ENCODE assay signal across 10 cellular contexts in the genomic region with DNA sequence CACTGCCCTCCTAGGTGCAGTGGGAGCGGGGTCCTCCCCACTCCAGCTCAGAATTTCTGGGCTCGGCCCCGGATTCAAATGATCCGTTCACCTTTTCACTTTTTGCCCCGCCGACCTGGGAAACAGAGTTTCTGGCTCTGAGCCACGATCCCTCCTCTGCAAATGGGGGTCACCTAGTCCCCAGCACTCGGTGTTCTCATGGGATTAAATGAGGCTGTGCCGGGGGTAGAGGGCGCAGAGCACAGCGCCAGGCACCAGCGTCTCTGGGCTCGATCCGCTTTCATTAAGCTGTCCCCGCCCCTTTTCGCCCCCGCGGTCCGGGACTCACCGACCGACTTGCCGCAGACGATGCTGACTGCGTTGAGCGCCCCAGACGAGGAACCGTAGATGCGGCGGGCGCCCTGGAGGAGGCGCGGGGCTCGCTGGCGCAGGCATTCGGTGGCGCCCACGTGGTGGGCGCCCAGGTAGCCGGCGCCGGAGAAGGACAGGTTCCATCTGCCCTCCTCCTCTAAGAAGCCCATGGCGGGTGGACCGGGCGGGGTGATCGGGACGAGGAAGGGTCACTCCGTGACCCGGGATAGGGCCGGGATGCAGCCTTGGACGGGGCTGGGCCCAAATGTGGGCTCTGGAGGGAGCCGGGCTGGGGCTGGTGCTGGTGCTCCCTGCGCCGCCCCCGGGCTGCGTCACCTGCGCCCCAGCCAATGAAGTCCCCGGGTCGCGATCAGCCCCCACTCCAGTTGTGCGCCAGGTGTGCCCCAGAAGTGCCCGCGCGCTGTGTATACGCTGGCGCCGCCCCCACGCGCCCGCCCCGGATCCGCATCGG. TPM values are rescaled to one million over a fixed set of nuclear protein-coding genes. Genes with fewer than 3 reads are reported as not detected.
A peak's percentile ranks its signal among the peaks of the same experiment; 100 is the strongest.
DNase-seq lines count a peak whose midpoint lies in the region; ATAC-seq and TF ChIP-seq lines count a peak whose summit lies in the region.
"Had no signal": no experiment of that assay in that cellular context is flagged by ENCODE, and none has a peak within 500 bp of the region (broad histone marks: within the 10 kb centered on the region; RNA-seq: fewer than 3 reads in every experiment).

Gene PNPLA5 (minus strand): TSS at position 654 of the 823 bp plus-strand sequence. CDS start 133 bp downstream, at position 521.

- TF ChIP-seq POLR2A in sigmoid colon (IDR thresholded peaks at IDR 0.05) = no peak

- no peak within 1 kb of the TSS for H2AFZ ChIP-seq in fibroblast of lung (ENCODE audit: low read length)

- H3K36me3 ChIP-seq in fibroblast of lung (ENCODE audit: control insufficient read depth, insufficient read depth, low read length) = no peaks in the 10 kb centered on the region
- H3K36me3 ChIP-seq in sigmoid colon = no peaks in the 10 kb centered on the region

- H3K9me3 ChIP-seq in fibroblast of lung (ENCODE audit: control insufficient read depth, insufficient read depth, low read depth, low read length) = no peaks in the 10 kb centered on the region
- no peaks in the 10 kb centered on the region for H3K9me3 ChIP-seq in sigmoid colon

- peak within 1 kb of the TSS; percentile 51 for H3K4me2 ChIP-seq in fibroblast of lung (ENCODE audit: extremely low read depth, insufficient read depth, low read length)

- H3K27me3 ChIP-seq in fibroblast of lung (ENCODE audit: control insufficient read depth, insufficient read depth, low read length) (peaks cover 16% of the 10 kb centered on the region), sigmoid colon (peaks cover 20 to 66% (median 53%) of the 10 kb centered on the region in 3 donors)

- H3K27ac ChIP-seq in fibroblast of lung (ENCODE audit: insufficient read depth, low read length) = no peak within 1 kb of the TSS
- no peak within 1 kb of the TSS for H3K27ac ChIP-seq in sigmoid colon

- H3K79me2 ChIP-seq in fibroblast of lung (ENCODE audit: control insufficient read depth, insufficient read depth, low read length) = no peaks in the 10 kb centered on the region

- intact Hi-C loops in sciatic nerve (cut with DNase I) = loop anchor here (5.0 kb wide), 1 partner anchor 44 kb away; no protein-coding TSS in a partner anchor
- intact Hi-C loops in sigmoid colon (cut with DNase I) = no loop called here

- WGBS in sigmoid colon, 2 donors = 3 to 10% methylated on average over 72 of the region's 72 CpGs

- H3K4me3 ChIP-seq in fibroblast of lung (replicated peaks in 1 of 4; ENCODE audit: control extremely low read depth in 1 of 4, insufficient read depth in 1 of 4, low read depth in 3 of 4, low read length in 4 of 4) (peak within 1 kb of the TSS in 2 of 4 experiments; percentile 19 to 40), sigmoid colon (peak within 1 kb of the TSS in 1 of 4 donors; percentile 8)

- H3K4me1 ChIP-seq in fibroblast of lung (ENCODE audit: control insufficient read depth, extremely low read depth, insufficient read depth, low read length) = no peaks in the 10 kb centered on the region
- peaks cover 0 to 12% (median 9%) of the 10 kb centered on the region in 4 donors for H3K4me1 ChIP-seq in sigmoid colon

- DNase-seq in ELF-1 (ENCODE audit: low read depth, low spot score) = peak; percentile 41
- peak; percentile 19 to 30 for DNase-seq in NCI-H1930 (lab: John Stamatoyannopoulos, UW)
- DNase-seq in fibroblast of lung (ENCODE audit: low read depth in 2 of 2) = peak in 1 of 2 donors; percentile 40
- peak; percentile 35 for DNase-seq in sciatic nerve (ENCODE audit: low spot score)
- no peak for DNase-seq in sigmoid colon
- DNase-seq: Kasumi-1 had no signal

- no peak for TF ChIP-seq CTCF in fibroblast of lung (conservative IDR thresholded peaks at IDR 0.05 in 1 of 2, IDR thresholded peaks at IDR 0.05 in 1 of 2; ENCODE audit: low read depth in 1 of 2, low read length in 2 of 2)
- TF ChIP-seq CTCF in sigmoid colon (IDR thresholded peaks at IDR 0.05) = no peak

- no peak for TF ChIP-seq EP300 in sigmoid colon (IDR thresholded peaks at IDR 0.05)

- ATAC-seq in sciatic nerve (no peak), GM18907 (IDR thresholded peaks at IDR 0.05; ENCODE audit: unreplicated experiment) (no peak), GM21423 (IDR thresholded peaks at IDR 0.05; ENCODE audit: unreplicated experiment) (no peak), GM21576 (IDR thresholded peaks at IDR 0.05; ENCODE audit: unreplicated experiment) (no peak)
- ATAC-seq: natural killer cell treated with Interleukin-12 subunit alpha and Interleukin-12 subunit beta and Interleukin-15 and Interleukin-18, amount 100 ng/mL, for 72 hours had no signal

- no peak within 1 kb of the TSS for H3K9ac ChIP-seq in fibroblast of lung (ENCODE audit: insufficient read depth, low read length)

- H4K20me1 ChIP-seq in fibroblast of lung (ENCODE audit: control insufficient read depth, extremely low read depth, insufficient read depth, low read length) = no peaks in the 10 kb centered on the region

RNA-seq across cellular contexts. Expression of gene PNPLA5, which starts in this region (rescaled TPM):
- total RNA-seq in fibroblast of lung (under 0.01 and 0.33 TPM in 2 replicates), sciatic nerve (not detected), sigmoid colon (not detected)
- polyA plus RNA-seq in fibroblast of lung (0.06 TPM in 1 of 2 replicates, not detected in the other), sigmoid colon (not detected)
- polyA plus RNA-seq in fibroblast of lung (2012) = 0.08 TPM in 1 of 2 replicates, not detected in the other
- polyA minus RNA-seq in fibroblast of lung (ENCODE audit: low replicate concordance) = not detected in 2 replicates
- total RNA-seq: natural killer cell treated with Interleukin-12 subunit alpha and Interleukin-12 subunit beta and Interleukin-15 and Interleukin-18, amount 100 ng/mL, for 72 hours had no signal

Comparison
In these comparisons a context has a peak if more than half of its experiments do, and no peak if none do; other contexts are left out.
1. Peak in DNase-seq in sciatic nerve; RNA of the gene not detected or under 1 TPM.